19 cellular contexts compared by ENCODE assay signal in the genomic region with DNA sequence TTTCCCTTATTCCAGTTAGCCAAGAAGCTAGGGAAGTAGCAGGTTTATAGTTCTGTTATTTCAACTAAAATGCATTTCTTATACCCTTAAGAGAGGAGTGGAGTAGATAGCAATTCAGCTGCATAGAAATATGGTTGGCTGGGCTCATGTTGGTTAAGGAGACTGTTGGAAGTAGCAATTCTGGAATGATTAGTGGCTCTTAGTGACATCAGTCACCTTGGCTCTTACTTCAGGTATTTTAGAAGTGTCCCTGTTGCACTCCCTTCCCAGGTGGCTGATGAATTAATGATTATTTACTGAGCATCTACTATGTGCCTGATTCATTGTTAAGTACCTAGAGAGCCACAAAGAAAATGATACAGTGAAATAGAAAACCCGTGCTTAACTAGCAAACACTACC.
DNase-seq lines count a peak whose midpoint lies in the region; ATAC-seq and TF ChIP-seq lines count a peak whose summit lies in the region.
"Had no signal": no experiment of that assay in that cellular context is flagged by ENCODE, and none has a peak within 500 bp of the region (broad histone marks: within the 10 kb centered on the region; RNA-seq: fewer than 3 reads in every experiment).

No MANE protein-coding gene starts in this region.

- H3K4me1 ChIP-seq in left lung: peaks cover 0 to 4% of the 10 kb centered on the region in 2 donors
- no peaks in the 10 kb centered on the region for H3K4me1 ChIP-seq in upper lobe of right lung
- H3K4me1 ChIP-seq: A549; BE2C; BLaER1 treated with 17β-estradiol and CSF1 and Interleukin-3, amounts not matched to agents 10 nM and 100 nM; HAP-1 had no signal

- no peaks in the 10 kb centered on the region for H3K27me3 ChIP-seq in left lung
- H3K27me3 ChIP-seq in upper lobe of right lung: no peaks in the 10 kb centered on the region
- H3K27me3 ChIP-seq: BE2C; BLaER1 treated with 17β-estradiol and CSF1 and Interleukin-3, amounts not matched to agents 10 nM and 100 nM had no signal

- no peak overlapping the region for H3K4me3 ChIP-seq in left lung
- H3K4me3 ChIP-seq in upper lobe of right lung: no peak overlapping the region
- H3K4me3 ChIP-seq: A549; BLaER1 treated with 17β-estradiol and CSF1 and Interleukin-3, amounts not matched to agents 10 nM and 100 nM; HAP-1 had no signal

- DNase-seq in NCI-H2227 (lab: John Stamatoyannopoulos, UW; ENCODE audit: unreplicated experiment): peak; percentile 9
- DNase-seq in NCI-H2227 treated with DMSO at 0.1 percent for 48 hours (lab: John Stamatoyannopoulos, UW): no peak
- no peak for DNase-seq in left lung
- DNase-seq in upper lobe of right lung: no peak
- no peak for DNase-seq in SK-N-DZ (ENCODE audit: low spot score)
- DNase-seq: 8988T; ACHN; AML-193; BE2C; CD4-positive, alpha-beta T cell; CD8-positive, alpha-beta memory T cell; DMS 273 treated with DMSO at 0.1 percent for 48 hours; DND-41; GOT3; HFFc6 had no signal

- no peaks in the 10 kb centered on the region for H3K36me3 ChIP-seq in left lung
- no peaks in the 10 kb centered on the region for H3K36me3 ChIP-seq in upper lobe of right lung
- H3K36me3 ChIP-seq: BE2C; BLaER1 treated with 17β-estradiol and CSF1 and Interleukin-3, amounts not matched to agents 10 nM and 100 nM; HAP-1 had no signal

- TF ChIP-seq CTCF in left lung (IDR thresholded peaks at IDR 0.05) (no peak), upper lobe of right lung (IDR thresholded peaks at IDR 0.05) (no peak)

- no peaks in the 10 kb centered on the region for H3K9me3 ChIP-seq in left lung
- no peaks in the 10 kb centered on the region for H3K9me3 ChIP-seq in upper lobe of right lung
- H3K9me3 ChIP-seq: A549; BE2C; BLaER1 treated with 17β-estradiol and CSF1 and Interleukin-3, amounts not matched to agents 10 nM and 100 nM; HAP-1 had no signal

- ATAC-seq in left lung (peak; percentile 80), upper lobe of right lung (peak; percentile 79), HG03432 (IDR thresholded peaks at IDR 0.05; ENCODE audit: unreplicated experiment) (no peak)
- ATAC-seq: A549 had no signal

- peak overlapping the region in 1 of 2 donors; percentile 53 for H3K27ac ChIP-seq in left lung
- H3K27ac ChIP-seq in upper lobe of right lung: no peak overlapping the region
- H3K27ac ChIP-seq: A549; BLaER1 treated with 17β-estradiol and CSF1 and Interleukin-3, amounts not matched to agents 10 nM and 100 nM had no signal

- intact Hi-C loops in left lung (cut with DNase I) (no loop called here), upper lobe of right lung (cut with DNase I) (no loop called here)
